ENCODE assay signal across 23 cellular contexts in genomic region chr1:244615301-244615700, GRCh38.
"Had no signal": no experiment of that assay in that cellular context is flagged by ENCODE, and none has a peak within 500 bp of the region (broad histone marks: within the 10 kb centered on the region; RNA-seq: fewer than 3 reads in every experiment).

No MANE protein-coding gene starts in this region.

- H3K4me3 ChIP-seq: cardiac muscle cell, ovary, prostate gland, right atrium auricular region, spleen had no signal

- DNase-seq: activated B cell treated with CpG ODN at 0.5 μM for 24 hours; activated CD4-positive, alpha-beta T cell treated with anti-CD3 and anti-CD28 coated beads for 36 hours; activated CD4-positive, alpha-beta T cell treated with anti-CD3 and anti-CD28 coated beads, Interleukin-2, amount 50 U/mL, for 48 hours; activated CD8-positive, alpha-beta memory T cell treated with anti-CD3 and anti-CD28 coated beads, Interleukin-2, amount 50 U/mL, for 48 hours; activated naive CD4-positive, alpha-beta T cell treated with anti-CD3 and anti-CD28 coated beads for 36 hours; activated naive CD8-positive, alpha-beta T cell treated with anti-CD3 and anti-CD28 coated beads, Interleukin-2, amount 10 ng/mL, durations not matched to agents 7 days and 5 days; activated T-cell treated with anti-CD3 and anti-CD28 coated beads, Interleukin-2, amount 50 U/mL, for 4 hours; amniotic stem cell; foreskin keratinocyte; immature natural killer cell; mammary epithelial cell; midbrain; ovary; spleen; stimulated activated CD4-positive, alpha-beta T cell treated with anti-CD3 and anti-CD28 coated beads, Interleukin-4, amount 100 ng/mL, for 1 hour; stimulated activated naive CD4-positive, alpha-beta T cell; T1000 had no signal

- ATAC-seq: activated CD4-positive, alpha-beta T cell treated with anti-CD3 and anti-CD28 coated beads for 36 hours; activated T-cell treated with anti-CD3 and anti-CD28 coated beads, Interleukin-2, amount 50 U/mL, for 4 hours; foreskin keratinocyte; left lobe of liver; natural killer cell treated with Interleukin-12 subunit alpha and Interleukin-12 subunit beta and Interleukin-15 and Interleukin-18, amount 100 ng/mL, for 72 hours had no signal

- H3K27ac ChIP-seq: cardiac muscle cell, foreskin keratinocyte, neutrophil, ovary, prostate gland, right atrium auricular region, spleen had no signal

- H3K4me1 ChIP-seq: foreskin keratinocyte, prostate gland, right atrium auricular region, spleen had no signal

- H3K9me3 ChIP-seq: neutrophil, ovary, prostate gland, right atrium auricular region had no signal

- H3K36me3 ChIP-seq: cardiac muscle cell, neutrophil, ovary, prostate gland, right atrium auricular region had no signal

- H3K27me3 ChIP-seq: cardiac muscle cell, foreskin keratinocyte, neutrophil, ovary, right atrium auricular region, spleen had no signal
